Comparison of ENCODE assay signal across 21 cellular contexts in genomic region chr7:41203542-41203941, GRCh38.
DNase-seq lines count a peak whose midpoint lies in the region; ATAC-seq, FAIRE-seq and TF ChIP-seq lines count a peak whose summit lies in the region.
"Had no signal": no experiment of that assay in that cellular context is flagged by ENCODE, and none has a peak within 500 bp of the region (broad histone marks: within the 10 kb centered on the region; RNA-seq: fewer than 3 reads in every experiment).

No MANE protein-coding gene starts in this region.

- 0% methylated on average over 2 of the region's 2 CpGs for WGBS in A549 (ENCODE audit: missing lambda C conversion rate)
- WGBS in trophoblast cell (ENCODE audit: extremely low coverage, insufficient coverage, insufficient read length): no CpG with 5 or more reads among the region's 2 CpGs

- H4K8ac ChIP-seq in trophoblast cell (ENCODE audit: low read depth, low read length): no peak overlapping the region

- DNase-seq in A549 (ENCODE audit: low read depth in 1 of 2, low spot score in 1 of 2): no peak
- DNase-seq in Daoy (ENCODE audit: low read depth): peak; percentile 71
- no peak for DNase-seq in RCC 7860 (ENCODE audit: low spot score)
- DNase-seq in trophoblast cell: no peak
- DNase-seq in ACHN: no peak
- no peak for DNase-seq in effector memory CD4-positive, alpha-beta T cell
- no peak for DNase-seq in SKM-1 treated with dmso at 0.1 percent for 144 hours (lab: John Stamatoyannopoulos, UW; ENCODE audit: unreplicated experiment)
- no peak for DNase-seq in GM03348 (ENCODE audit: low spot score)
- DNase-seq: C1 segment of cervical spinal cord; Calu3; CD4-positive, alpha-beta memory T cell; COR-L47; DMS79; GF-D8; GOT3; HFFc6 had no signal

- H2BK5ac ChIP-seq in trophoblast cell (ENCODE audit: low read depth, low read length, poor library complexity): no peak overlapping the region

- H3K9ac ChIP-seq in trophoblast cell (ENCODE audit: low read length): no peak overlapping the region

- no peak for TF ChIP-seq CTCF in A549 (IDR thresholded peaks at IDR 0.05)

- H3K4me1 ChIP-seq in A549: no peaks in the 10 kb centered on the region
- no peaks in the 10 kb centered on the region for H3K4me1 ChIP-seq in trophoblast cell (ENCODE audit: control insufficient read depth in 1 of 2, insufficient read depth in 2 of 2, low read length in 2 of 2)
- H3K4me1 ChIP-seq in effector memory CD4-positive, alpha-beta T cell (ENCODE audit: control insufficient read depth, insufficient read depth, low read length, poor library complexity, severe bottlenecking): no peaks in the 10 kb centered on the region
- H3K4me1 ChIP-seq: HAP-1 had no signal

- TF ChIP-seq EP300 in A549 (IDR thresholded peaks at IDR 0.05): no peak

- ATAC-seq in A549: no peak

- H3K4me2 ChIP-seq in A549 (no peak overlapping the region), trophoblast cell (ENCODE audit: low read length) (no peak overlapping the region)

- H3K18ac ChIP-seq in trophoblast cell (ENCODE audit: low read length): no peak overlapping the region

- no peak overlapping the region for H2BK120ac ChIP-seq in trophoblast cell (ENCODE audit: insufficient read depth, low read length, poor library complexity)

- no peak overlapping the region for H3K14ac ChIP-seq in trophoblast cell (ENCODE audit: low read length)

- H3K79me2 ChIP-seq in trophoblast cell (ENCODE audit: control insufficient read depth, insufficient read depth, low read length, poor library complexity): no peaks in the 10 kb centered on the region

- TF ChIP-seq POLR2A in A549 (IDR thresholded peaks at IDR 0.05; ENCODE audit: low read length): no peak

- peak overlapping the region; percentile 64 for H2AK5ac ChIP-seq in trophoblast cell (ENCODE audit: low read length)

- in situ Hi-C loops in ACHN (cut with HindIII; ENCODE audit: low pct_ligation_motif_present, low pct_unique_long_range_greater_than_20kb, low sequenced_read_pairs): no loop called here

- no peak overlapping the region for H2BK12ac ChIP-seq in trophoblast cell (ENCODE audit: low read length)

- H3K79me1 ChIP-seq in trophoblast cell (ENCODE audit: low read length): no peaks in the 10 kb centered on the region

- no peaks in the 10 kb centered on the region for H3K27me3 ChIP-seq in trophoblast cell (ENCODE audit: insufficient read depth, low read length)
- H3K27me3 ChIP-seq in effector memory CD4-positive, alpha-beta T cell (replicated peaks; ENCODE audit: control insufficient read depth, insufficient read depth, low read length, poor library complexity, severe bottlenecking): no peaks in the 10 kb centered on the region

- no peak overlapping the region for H4K12ac ChIP-seq in trophoblast cell (ENCODE audit: low read depth, low read length)

- no peak overlapping the region for H4K91ac ChIP-seq in trophoblast cell (ENCODE audit: low read depth, low read length)

- no peak overlapping the region for H3K23ac ChIP-seq in trophoblast cell (ENCODE audit: low read length)

- FAIRE-seq in A549 (lab: Jason Lieb, UNC): peak; percentile 18
- peak; percentile 21 for FAIRE-seq in RCC 7860 (lab: Jason Lieb, UNC)
- FAIRE-seq: A204.1, GM12892, H54 had no signal

- H3K9me3 ChIP-seq in A549: no peaks in the 10 kb centered on the region
- no peaks in the 10 kb centered on the region for H3K9me3 ChIP-seq in trophoblast cell (ENCODE audit: insufficient read depth, low read depth, low read length)
- H3K9me3 ChIP-seq in effector memory CD4-positive, alpha-beta T cell (ENCODE audit: control insufficient read depth, low read length): no peaks in the 10 kb centered on the region
- H3K9me3 ChIP-seq: HAP-1 had no signal

- H3K4ac ChIP-seq in trophoblast cell (ENCODE audit: low read depth, low read length): no peak overlapping the region

- H3K4me3 ChIP-seq in A549: no peak overlapping the region
- H3K4me3 ChIP-seq in trophoblast cell (ENCODE audit: low read depth, low read length): no peak overlapping the region
- H3K4me3 ChIP-seq in effector memory CD4-positive, alpha-beta T cell (ENCODE audit: insufficient read depth, low read depth, low read length, poor library complexity, severe bottlenecking): no peak overlapping the region
- H3K4me3 ChIP-seq: HAP-1 had no signal

- CTCF ChIA-PET in A549 (lab: Yijun Ruan, JAX): interaction anchor here (1.2 kb wide), 1 partner anchor 16 kb away, joined by 3 read pairs; no protein-coding TSS in a partner anchor

- H2AFZ ChIP-seq in trophoblast cell (ENCODE audit: insufficient read depth, low read length, poor library complexity): no peak overlapping the region

- POLR2A ChIA-PET in A549 (lab: Yijun Ruan, JAX): no interaction called here

- TF ChIP-seq RAD21 in A549 (conservative IDR thresholded peaks at IDR 0.05 in 1 of 2, IDR thresholded peaks at IDR 0.05 in 1 of 2): no peak

- no peaks in the 10 kb centered on the region for H3K36me3 ChIP-seq in trophoblast cell (ENCODE audit: control insufficient read depth in 1 of 2, insufficient read depth in 2 of 2, low read length in 2 of 2)
- H3K36me3 ChIP-seq in effector memory CD4-positive, alpha-beta T cell (ENCODE audit: control insufficient read depth, insufficient read depth, low read length): no peaks in the 10 kb centered on the region
- H3K36me3 ChIP-seq: HAP-1 had no signal

- H3K27ac ChIP-seq in A549 (no peak overlapping the region), trophoblast cell (ENCODE audit: low read depth, low read length) (no peak overlapping the region)
- H3K27ac ChIP-seq in effector memory CD4-positive, alpha-beta T cell (ENCODE audit: insufficient read depth, low read length, poor library complexity, severe bottlenecking): no peak overlapping the region
- H3K27ac ChIP-seq: 22Rv1 had no signal

TF ChIP-seq in A549, 52 proteins besides CTCF, POLR2A, EP300 and RAD21:
- TF ChIP-seq NFE2L2 (conservative IDR thresholded peaks at IDR 0.05; ENCODE audit: low read length) (no peak), MAFK (IDR thresholded peaks at IDR 0.05; ENCODE audit: partially characterized antibody) (no peak), GATA3 (IDR thresholded peaks at IDR 0.05; ENCODE audit: borderline replicate concordance) (no peak), PHF8 (IDR thresholded peaks at IDR 0.05; ENCODE audit: borderline replicate concordance, low read depth) (no peak)
